ENCODE assay signal across 8 cellular contexts in the genomic region with DNA sequence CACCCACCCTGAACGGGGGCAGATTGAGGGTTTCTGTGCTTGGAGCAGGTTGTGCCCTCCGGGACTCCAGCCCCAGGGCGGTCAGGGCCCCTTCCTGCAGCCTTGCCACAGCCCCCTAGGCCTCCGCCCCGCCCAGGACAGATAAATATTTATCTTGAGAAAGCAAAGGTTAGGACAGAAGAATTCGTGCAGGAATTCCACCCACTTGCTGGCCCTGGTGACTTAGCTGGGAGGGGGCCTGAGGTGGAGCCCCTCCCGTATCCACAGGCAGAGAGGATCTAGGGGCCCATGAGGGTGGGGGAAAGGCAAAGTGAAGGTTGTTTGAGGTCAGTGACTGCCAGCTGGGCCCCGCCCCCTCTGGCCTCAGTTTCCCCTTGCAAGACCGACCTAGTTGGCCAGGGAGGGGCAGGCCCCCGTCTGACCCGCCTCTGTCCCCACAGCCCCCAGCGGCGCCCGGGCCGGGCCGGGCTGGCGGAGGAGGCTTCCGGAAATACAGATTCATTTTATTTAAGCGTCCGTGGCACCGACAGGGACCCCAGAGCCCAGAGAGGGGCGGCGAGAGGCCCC. TPM values are rescaled to one million over a fixed set of nuclear protein-coding genes. Genes with fewer than 3 reads are reported as not detected.
A peak's percentile ranks its signal among the peaks of the same experiment; 100 is the strongest.
DNase-seq lines count a peak whose midpoint lies in the region; ATAC-seq and TF ChIP-seq lines count a peak whose summit lies in the region.

No MANE protein-coding gene starts in this region.

- peaks cover 87% of the 10 kb centered on the region for H3K36me3 Mint-ChIP-seq in effector memory CD8-positive, alpha-beta T cell (ENCODE audit: insufficient read depth)
- H3K36me3 Mint-ChIP-seq in neural crest cell (ENCODE audit: low read depth) = peaks cover 16% of the 10 kb centered on the region

- H3K4me1 Mint-ChIP-seq in effector memory CD8-positive, alpha-beta T cell (ENCODE audit: low read depth in 2 of 2) = peaks cover 14 to 24% of the 10 kb centered on the region in 2 donors
- peaks cover 15% of the 10 kb centered on the region for H3K4me1 Mint-ChIP-seq in neural crest cell

- H3K79me2 ChIP-seq in OCI-LY3 (ENCODE audit: low read length) = peaks cover 66% of the 10 kb centered on the region

- peak overlapping the region; percentile 98 for H3K9ac ChIP-seq in OCI-LY3 (ENCODE audit: low read length)

- no peaks in the 10 kb centered on the region for H3K9me3 ChIP-seq in BE2C
- no peaks in the 10 kb centered on the region for H3K9me3 ChIP-seq in OCI-LY3 (ENCODE audit: insufficient read depth, low read length)

- H3K27ac Mint-ChIP-seq in effector memory CD8-positive, alpha-beta T cell = peak overlapping the region; percentile 95 to 97
- no peak overlapping the region for H3K27ac Mint-ChIP-seq in neural crest cell (ENCODE audit: unreplicated experiment)

- H3K27me3 Mint-ChIP-seq in effector memory CD8-positive, alpha-beta T cell = no peaks in the 10 kb centered on the region
- H3K27me3 Mint-ChIP-seq in neural crest cell (ENCODE audit: low read depth) = peaks cover 12% of the 10 kb centered on the region

- H3K27ac ChIP-seq in OCI-LY3 (ENCODE audit: low read length) = peak overlapping the region; percentile 92

- no peak overlapping the region for H2AFZ ChIP-seq in OCI-LY3 (ENCODE audit: low read depth, low read length)

- H3K27me3 ChIP-seq in BE2C (no peaks in the 10 kb centered on the region), OCI-LY3 (ENCODE audit: low read depth, low read length) (no peaks in the 10 kb centered on the region)

- no peak for ATAC-seq in effector memory CD8-positive, alpha-beta T cell (replicated peaks)

- H3K4me1 ChIP-seq in BE2C (peaks cover 10% of the 10 kb centered on the region), OCI-LY3 (ENCODE audit: low read length) (peaks cover 29% of the 10 kb centered on the region)

- peak overlapping the region; percentile 78 for H3K4me3 ChIP-seq in BE2C (ENCODE audit: low read depth, low read length)
- peak overlapping the region; percentile 88 for H3K4me3 ChIP-seq in OCI-LY3 (ENCODE audit: low read length)

- TF ChIP-seq CTCF in BE2C (IDR thresholded peaks at IDR 0.05; ENCODE audit: low read depth, low read length) (no peak), OCI-LY3 (IDR thresholded peaks at IDR 0.05; ENCODE audit: low read depth, low read length) (no peak), neural crest cell (conservative IDR thresholded peaks at IDR 0.05) (no peak)

- H4K20me1 ChIP-seq in OCI-LY3 (ENCODE audit: insufficient read depth, low read length) = peaks cover 11% of the 10 kb centered on the region; the same call in 1 of the 2 replicates

- H3K4me3 Mint-ChIP-seq in effector memory CD8-positive, alpha-beta T cell = peak overlapping the region; percentile 91 to 95
- H3K4me3 Mint-ChIP-seq in neural crest cell = peak overlapping the region; percentile 68

- DNase-seq in BE2C = no peak
- DNase-seq in effector memory CD8-positive, alpha-beta T cell = no peak
- no peak for DNase-seq in neural crest cell (ENCODE audit: low read depth, low spot score)
- DNase-seq in GM03348 (ENCODE audit: low spot score) = no peak
- DNase-seq in NCI-H1930 (lab: John Stamatoyannopoulos, UW) = no peak
- no peak for DNase-seq in iPS-NIHi11 (ENCODE audit: low spot score)
- no peak for DNase-seq in midbrain (lab: John Stamatoyannopoulos, UW)

- H3K4me2 ChIP-seq in OCI-LY3 (ENCODE audit: low read length) = peak overlapping the region; percentile 100

- peaks cover 67% of the 10 kb centered on the region for H3K36me3 ChIP-seq in BE2C
- peaks cover 58% of the 10 kb centered on the region for H3K36me3 ChIP-seq in OCI-LY3 (replicated peaks; ENCODE audit: low read depth, low read length)

- no peaks in the 10 kb centered on the region for H3K9me3 Mint-ChIP-seq in effector memory CD8-positive, alpha-beta T cell
- no peaks in the 10 kb centered on the region for H3K9me3 Mint-ChIP-seq in neural crest cell

RNA-seq across cellular contexts. Expression of a gene that starts 5.2 kb away (rescaled TPM):
- polyA plus RNA-seq in BE2C (2012; ENCODE audit: insufficient read depth, insufficient read length, low read depth) = 186 TPM
- total RNA-seq in neural crest cell = 177 and 187 TPM in 2 replicates

RNA-seq across cellular contexts. Expression of a gene that starts 12.0 kb away (rescaled TPM):
- polyA plus RNA-seq in BE2C (2012; ENCODE audit: insufficient read depth, insufficient read length, low read depth) = 658 TPM
- total RNA-seq in neural crest cell = 140 and 141 TPM in 2 replicates

RNA-seq across cellular contexts. Expression of a gene that starts 15.5 kb away (rescaled TPM):
- 385 TPM for polyA plus RNA-seq in BE2C (2012; ENCODE audit: insufficient read depth, insufficient read length, low read depth)
- 414 and 421 TPM in 2 replicates for total RNA-seq in neural crest cell

RNA-seq across cellular contexts. Expression of a gene that starts 15.8 kb away (rescaled TPM):
- 23.0 TPM for polyA plus RNA-seq in BE2C (2012; ENCODE audit: insufficient read depth, insufficient read length, low read depth)
- 26.2 and 27.1 TPM in 2 replicates for total RNA-seq in neural crest cell

RNA-seq across cellular contexts. Expression of a gene that starts 21.7 kb away (rescaled TPM):
- 224 TPM for polyA plus RNA-seq in BE2C (2012; ENCODE audit: insufficient read depth, insufficient read length, low read depth)
- total RNA-seq in neural crest cell = 33.3 and 36.6 TPM in 2 replicates
